In genomic region chr1:117815926-117816325, GRCh38 we compare ENCODE assay signal across 16 cellular contexts.
DNase-seq lines count a peak whose midpoint lies in the region; ATAC-seq and TF ChIP-seq lines count a peak whose summit lies in the region.
"Had no signal": no experiment of that assay in that cellular context is flagged by ENCODE, and none has a peak within 500 bp of the region (broad histone marks: within the 10 kb centered on the region; RNA-seq: fewer than 3 reads in every experiment).

No MANE protein-coding gene starts in this region.

- no peaks in the 10 kb centered on the region for H3K4me1 ChIP-seq in OCI-LY1 (ENCODE audit: insufficient read depth, low read length, severe bottlenecking)

- no peaks in the 10 kb centered on the region; the same call in 1 of the 2 replicates for H3K27me3 ChIP-seq in OCI-LY1 (ENCODE audit: insufficient read depth, low read length)

- ATAC-seq in GM21381 (IDR thresholded peaks at IDR 0.05; ENCODE audit: unreplicated experiment) (no peak), GM19324 (IDR thresholded peaks at IDR 0.05; ENCODE audit: low FRiP score, unreplicated experiment) (no peak)
- ATAC-seq: activated T-cell treated with anti-CD3 and anti-CD28 coated beads, Interleukin-2, amount 50 U/mL, for 72 hours; natural killer cell; stimulated activated naive CD8-positive, alpha-beta T cell treated with anti-CD3 and anti-CD28 coated beads, Interleukin-15, amount 100 ng/mL, for 72 hours had no signal

- no peak for DNase-seq in HFF-Myc (ENCODE audit: extremely low read depth, low read depth)
- peak; percentile 34 for DNase-seq in dermis blood vessel endothelial cell
- DNase-seq in retinal pigment epithelial cell (ENCODE audit: low read depth) = no peak
- DNase-seq in activated gamma-delta T cell treated with Interleukin-2 at 50 U/mL for 16 hours = no peak
- DNase-seq in NCI-H2196 (lab: John Stamatoyannopoulos, UW; ENCODE audit: unreplicated experiment) = no peak
- DNase-seq: activated CD4-positive, alpha-beta T cell treated with anti-CD3 and anti-CD28 coated beads for 4 hours; activated T-cell treated with anti-CD3 and anti-CD28 coated beads, Interleukin-2, amount 50 U/mL, for 72 hours; amygdala; natural killer cell; NCI-H2081 treated with DMSO at 0.1 percent for 48 hours; stimulated activated naive CD8-positive, alpha-beta T cell treated with anti-CD3 and anti-CD28 coated beads, Interleukin-15, amount 100 ng/mL, for 72 hours; T-helper 1 cell had no signal

- no peaks in the 10 kb centered on the region for H3F3A ChIP-seq in OCI-LY1 (ENCODE audit: insufficient read depth, low read length)

- no peak overlapping the region for H3K9ac ChIP-seq in OCI-LY1 (ENCODE audit: low read length)
- H3K9ac ChIP-seq: KMS-11 had no signal

- no peak overlapping the region for H3K27ac ChIP-seq in OCI-LY1 (ENCODE audit: low read depth, low read length, poor library complexity, severe bottlenecking)
- H3K27ac ChIP-seq: KMS-11 had no signal

- H3K36me3 ChIP-seq in OCI-LY1 (ENCODE audit: insufficient read depth, low read length) = no peaks in the 10 kb centered on the region

- H2AFZ ChIP-seq in OCI-LY1 (ENCODE audit: low read length) = no peak overlapping the region

- H3K4me2 ChIP-seq in OCI-LY1 (ENCODE audit: low read length) = no peak overlapping the region
- H3K4me2 ChIP-seq: KMS-11 had no signal

- H3K9me2 ChIP-seq in OCI-LY1 (ENCODE audit: low read depth, low read length) = no peaks in the 10 kb centered on the region

- no peaks in the 10 kb centered on the region for H4K20me1 ChIP-seq in OCI-LY1 (ENCODE audit: insufficient read depth, low read length)

- H3K79me2 ChIP-seq in OCI-LY1 (ENCODE audit: insufficient read depth, low read length) = no peaks in the 10 kb centered on the region

- TF ChIP-seq CTCF in HFF-Myc (IDR thresholded peaks at IDR 0.05; ENCODE audit: low read depth, low read length, missing control alignments) (peak; percentile 21), OCI-LY1 (IDR thresholded peaks at IDR 0.05; ENCODE audit: low read length) (peak; percentile 59), retinal pigment epithelial cell (conservative IDR thresholded peaks at IDR 0.05; ENCODE audit: low read depth, low read length) (peak; percentile 20)

- H3K9me3 ChIP-seq in OCI-LY1 (ENCODE audit: low read length) = no peaks in the 10 kb centered on the region

- no peak overlapping the region for H3K4me3 ChIP-seq in HFF-Myc (replicated peaks; ENCODE audit: low read depth, low read length)
- H3K4me3 ChIP-seq in OCI-LY1 (ENCODE audit: low read depth, low read length, poor library complexity, severe bottlenecking) = no peak overlapping the region
- no peak overlapping the region for H3K4me3 ChIP-seq in retinal pigment epithelial cell (ENCODE audit: low read length)
